Comparison of ENCODE assay signal across 9 cellular contexts in genomic region chr19:2454962-2455409, GRCh38. TPM values are rescaled to one million over a fixed set of nuclear protein-coding genes. Genes with fewer than 3 reads are reported as not detected.
DNase-seq lines count a peak whose midpoint lies in the region; ATAC-seq and TF ChIP-seq lines count a peak whose summit lies in the region.
"Had no signal": no experiment of that assay in that cellular context is flagged by ENCODE, and none has a peak within 500 bp of the region (broad histone marks: within the 10 kb centered on the region; RNA-seq: fewer than 3 reads in every experiment).

No MANE protein-coding gene starts in this region.

- peak overlapping the region; percentile 91 for H3K27ac Mint-ChIP-seq in nephron progenitor cell

- H2AFZ ChIP-seq in DND-41 (ENCODE audit: low read depth, low read length), result no peak overlapping the region

- no peaks in the 10 kb centered on the region for H3K9me3 ChIP-seq in DND-41 (ENCODE audit: insufficient read depth, low read length, severe bottlenecking)
- no peaks in the 10 kb centered on the region for H3K9me3 ChIP-seq in body of pancreas

- intact Hi-C loops in body of pancreas (cut with DNase I), result no loop called here

- peaks cover 62% of the 10 kb centered on the region for H4K20me1 ChIP-seq in DND-41 (ENCODE audit: insufficient read depth, low read length)

- H3K27me3 ChIP-seq in DND-41 (ENCODE audit: insufficient read depth, low read length, poor library complexity), result no peaks in the 10 kb centered on the region
- H3K27me3 ChIP-seq in body of pancreas, result no peaks in the 10 kb centered on the region

- no peak for TF ChIP-seq CTCF in DND-41 (IDR thresholded peaks at IDR 0.05; ENCODE audit: borderline replicate concordance, extremely low read depth, low read length, poor library complexity, severe bottlenecking)
- no peak for TF ChIP-seq CTCF in astrocyte of the spinal cord (IDR thresholded peaks at IDR 0.05; ENCODE audit: low read depth, low read length)
- no peak for TF ChIP-seq CTCF in nephron progenitor cell (IDR thresholded peaks at IDR 0.05)
- TF ChIP-seq CTCF in body of pancreas (IDR thresholded peaks at IDR 0.05), result no peak

- H3K27ac ChIP-seq in DND-41 (ENCODE audit: low read length), result peak overlapping the region; percentile 89; the same call in 1 of the 2 replicates
- no peak overlapping the region for H3K27ac ChIP-seq in body of pancreas

- H3K4me3 Mint-ChIP-seq in nephron progenitor cell, result peak overlapping the region; percentile 85

- ATAC-seq in DND-41 (ENCODE audit: insufficient read depth, low read depth) (no peak), body of pancreas (no peak), HG02870 (IDR thresholded peaks at IDR 0.05; ENCODE audit: unreplicated experiment) (no peak)

- DNase-seq in DND-41, result no peak
- no peak for DNase-seq in Jurkat, Clone E6-1 (ENCODE audit: low read depth, low spot score)
- DNase-seq in astrocyte of the spinal cord (ENCODE audit: low read depth, low spot score), result no peak
- no peak for DNase-seq in nephron progenitor cell
- no peak for DNase-seq in body of pancreas
- DNase-seq in EL, result no peak
- no peak for DNase-seq in Ammon's horn (ENCODE audit: low spot score)
- DNase-seq: OCI-M1 had no signal

- peak overlapping the region; percentile 87 to 99; a peak in 3 of 4 replicates for H3K4me3 ChIP-seq in DND-41 (ENCODE audit: low read depth in 1 of 2, low read length in 2 of 2)
- peak overlapping the region; percentile 86 for H3K4me3 ChIP-seq in Jurkat, Clone E6-1 (ENCODE audit: low read length)
- peak overlapping the region; percentile 90 for H3K4me3 ChIP-seq in astrocyte of the spinal cord (ENCODE audit: low read depth, low read length)
- no peak overlapping the region for H3K4me3 ChIP-seq in body of pancreas

- H3K36me3 ChIP-seq in DND-41 (ENCODE audit: insufficient read depth, low read length), result peaks cover 39% of the 10 kb centered on the region
- no peaks in the 10 kb centered on the region for H3K36me3 ChIP-seq in body of pancreas (replicated peaks in 1 of 2; ENCODE audit: insufficient read depth in 1 of 2, low read depth in 2 of 2)

- no peaks in the 10 kb centered on the region for H3K27me3 Mint-ChIP-seq in nephron progenitor cell (ENCODE audit: low read depth, poor library complexity)

- no peak for TF ChIP-seq POLR2A in body of pancreas (IDR thresholded peaks at IDR 0.05)

- peaks cover 18% of the 10 kb centered on the region for H3K4me1 Mint-ChIP-seq in nephron progenitor cell

- peak overlapping the region; percentile 99 for H3K9ac ChIP-seq in DND-41 (ENCODE audit: low read depth, low read length)

- in situ Hi-C loops in astrocyte of the spinal cord (cut with HindIII; ENCODE audit: low sequenced_read_pairs), result no loop called here

- peaks cover 4% of the 10 kb centered on the region for H3K36me3 Mint-ChIP-seq in nephron progenitor cell (ENCODE audit: low read depth)

- no peaks in the 10 kb centered on the region for H3K9me3 Mint-ChIP-seq in nephron progenitor cell

- peaks cover 75% of the 10 kb centered on the region for H3K79me2 ChIP-seq in DND-41 (ENCODE audit: insufficient read depth, low read length)

- H3K4me1 ChIP-seq in DND-41 (ENCODE audit: insufficient read depth, low read length) (peaks cover 35% of the 10 kb centered on the region), body of pancreas (peaks cover 16% of the 10 kb centered on the region)

- peak overlapping the region; percentile 84 for H3K4me2 ChIP-seq in DND-41 (ENCODE audit: insufficient read depth, low read length)

- WGBS in body of pancreas, 2 donors, result 84 to 94% methylated on average over 6 of the region's 6 CpGs

RNA-seq across cellular contexts. Expression of gene LMNB2, which starts 1.8 kb away (rescaled TPM):
- polyA plus RNA-seq in Jurkat, Clone E6-1 (2012; ENCODE audit: insufficient read depth, insufficient read length), result 58.6 TPM
- 10 to 100 TPM; 11.7 to 30.0 TPM for total RNA-seq in body of pancreas

RNA-seq across cellular contexts. Expression of gene GADD45B, which starts 20.9 kb away (rescaled TPM):
- 4.1 TPM for polyA plus RNA-seq in Jurkat, Clone E6-1 (2012; ENCODE audit: insufficient read depth, insufficient read length)
- 10 to 100 TPM; 68.0 to 84.7 TPM for total RNA-seq in body of pancreas

RNA-seq across cellular contexts. Expression of gene TIMM13, which starts 27.6 kb away (rescaled TPM):
- 140 TPM for polyA plus RNA-seq in Jurkat, Clone E6-1 (2012; ENCODE audit: insufficient read depth, insufficient read length)
- 10 to 100 TPM; 16.3 to 36.6 TPM for total RNA-seq in body of pancreas

Comparison
In these comparisons a context has a peak if more than half of its experiments do, and no peak if none do; other contexts are left out.
1. H3K4me3 ChIP-seq: peak in DND-41 (2 of 2), Jurkat, Clone E6-1 (single experiment) and astrocyte of the spinal cord (single experiment); none in body of pancreas (0 of 2).